In the genomic region with DNA sequence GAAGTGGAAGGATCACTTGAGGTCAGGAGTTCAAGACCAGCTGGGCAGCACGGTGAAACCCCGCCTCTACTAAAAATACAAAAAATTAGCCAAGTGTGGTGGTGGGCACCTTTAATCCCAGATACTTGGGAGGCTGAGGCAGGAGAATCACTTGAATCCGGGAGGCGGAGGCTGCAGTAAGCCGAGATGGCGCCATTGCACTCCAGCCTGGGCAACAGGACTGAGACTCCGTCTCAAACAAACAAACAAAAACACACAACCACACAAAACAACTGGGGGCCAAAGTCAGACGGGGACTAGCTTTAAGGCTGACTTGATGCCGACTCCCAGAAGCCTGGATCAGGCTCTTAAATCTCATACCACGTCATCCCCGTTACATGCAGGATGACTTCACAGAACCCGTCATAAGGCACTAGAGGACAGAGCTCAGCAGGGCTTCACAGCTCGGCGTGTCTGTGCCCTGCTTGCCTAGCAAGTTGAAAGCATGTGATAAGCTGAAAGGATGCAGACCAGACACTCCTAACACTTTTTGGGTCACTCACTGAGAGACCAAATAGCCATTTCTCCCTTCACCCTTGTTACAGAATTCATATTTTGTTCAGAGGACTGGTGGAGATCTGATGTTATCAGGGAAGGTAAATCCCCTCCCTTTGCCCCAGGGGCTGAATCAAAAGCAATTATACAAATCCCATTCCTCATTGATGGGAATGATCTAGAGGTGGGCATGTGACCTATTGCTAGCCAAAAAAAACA, we compare ENCODE assay signal across 1 cellular context.
TF ChIP-seq lines count a peak whose summit lies in the region.

No MANE protein-coding gene starts in this region.

TF ChIP-seq in K562, 482 proteins besides CTCF, POLR2A, EP300 and RAD21 (continued from another document):
- TF ChIP-seq SMARCA4 (IDR thresholded peaks at IDR 0.05), result peak; percentile 35; the same call in 1 of the 2 replicates
